In genomic region chrX:24085133-24085532, GRCh38 we compare ENCODE assay signal across 19 cellular contexts.
"Had no signal": no experiment of that assay in that cellular context is flagged by ENCODE, and none has a peak within 500 bp of the region (broad histone marks: within the 10 kb centered on the region; RNA-seq: fewer than 3 reads in every experiment).

No MANE protein-coding gene starts in this region.

- H3K4me1 ChIP-seq: parathyroid adenoma, tibial artery had no signal

- H3K36me3 Mint-ChIP-seq: activated CD4-positive, alpha-beta memory T cell treated with anti-CD3 and anti-CD28 coated beads for 36 hours; activated naive CD8-positive, alpha-beta T cell; natural killer cell; WTC11 had no signal

- H3K9me3 ChIP-seq: tibial artery had no signal

- H3K27ac ChIP-seq: cardiac muscle cell, parathyroid adenoma, tibial artery had no signal

- H3K4me1 Mint-ChIP-seq: natural killer cell had no signal

- FAIRE-seq: frontal cortex, kidney had no signal

- H3K27ac Mint-ChIP-seq: activated CD4-positive, alpha-beta memory T cell treated with anti-CD3 and anti-CD28 coated beads for 36 hours; activated CD4-positive, alpha-beta T cell treated with anti-CD3 and anti-CD28 coated beads for 36 hours; activated naive CD8-positive, alpha-beta T cell; natural killer cell; WTC11 had no signal

- DNase-seq: activated CD4-positive, alpha-beta memory T cell treated with anti-CD3 and anti-CD28 coated beads for 36 hours; activated CD4-positive, alpha-beta T cell treated with anti-CD3 and anti-CD28 coated beads for 36 hours; activated T-cell treated with anti-CD3 and anti-CD28 coated beads for 4 hours; amniotic stem cell; dermis blood vessel endothelial cell; effector memory CD4-positive, alpha-beta T cell; kidney; natural killer cell; retina; stimulated activated naive CD8-positive, alpha-beta T cell treated with anti-CD3 and anti-CD28 coated beads, Interleukin-15, Interleukin-2, amounts not matched to agents 100 U/mL and 50 U/mL, for 24 hours; substantia nigra; tibial artery had no signal

- H3K79me2 ChIP-seq: parathyroid adenoma had no signal

- H3K36me3 ChIP-seq: cardiac muscle cell, tibial artery had no signal

- H3K4me3 ChIP-seq: cardiac muscle cell, lung, tibial artery had no signal

- H3K27me3 Mint-ChIP-seq: activated CD4-positive, alpha-beta memory T cell treated with anti-CD3 and anti-CD28 coated beads for 36 hours; activated CD4-positive, alpha-beta T cell treated with anti-CD3 and anti-CD28 coated beads for 36 hours; activated naive CD8-positive, alpha-beta T cell had no signal

- H2AFZ ChIP-seq: parathyroid adenoma had no signal

- H3K4me3 Mint-ChIP-seq: activated CD4-positive, alpha-beta memory T cell treated with anti-CD3 and anti-CD28 coated beads for 36 hours; activated CD4-positive, alpha-beta T cell treated with anti-CD3 and anti-CD28 coated beads for 36 hours; activated naive CD8-positive, alpha-beta T cell; natural killer cell; WTC11 had no signal

- H3K9ac ChIP-seq: parathyroid adenoma had no signal

- ATAC-seq: activated CD4-positive, alpha-beta T cell treated with anti-CD3 and anti-CD28 coated beads for 36 hours; left lobe of liver; natural killer cell; stimulated activated naive CD8-positive, alpha-beta T cell treated with anti-CD3 and anti-CD28 coated beads, Interleukin-15, Interleukin-2, amounts not matched to agents 100 U/mL and 50 U/mL, for 24 hours; WTC11 had no signal

- H3K27me3 ChIP-seq: cardiac muscle cell, tibial artery had no signal

- H3K9me3 Mint-ChIP-seq: activated CD4-positive, alpha-beta memory T cell treated with anti-CD3 and anti-CD28 coated beads for 36 hours; natural killer cell; WTC11 had no signal
